Comparison of ENCODE assay signal across 2 cellular contexts in the genomic region with DNA sequence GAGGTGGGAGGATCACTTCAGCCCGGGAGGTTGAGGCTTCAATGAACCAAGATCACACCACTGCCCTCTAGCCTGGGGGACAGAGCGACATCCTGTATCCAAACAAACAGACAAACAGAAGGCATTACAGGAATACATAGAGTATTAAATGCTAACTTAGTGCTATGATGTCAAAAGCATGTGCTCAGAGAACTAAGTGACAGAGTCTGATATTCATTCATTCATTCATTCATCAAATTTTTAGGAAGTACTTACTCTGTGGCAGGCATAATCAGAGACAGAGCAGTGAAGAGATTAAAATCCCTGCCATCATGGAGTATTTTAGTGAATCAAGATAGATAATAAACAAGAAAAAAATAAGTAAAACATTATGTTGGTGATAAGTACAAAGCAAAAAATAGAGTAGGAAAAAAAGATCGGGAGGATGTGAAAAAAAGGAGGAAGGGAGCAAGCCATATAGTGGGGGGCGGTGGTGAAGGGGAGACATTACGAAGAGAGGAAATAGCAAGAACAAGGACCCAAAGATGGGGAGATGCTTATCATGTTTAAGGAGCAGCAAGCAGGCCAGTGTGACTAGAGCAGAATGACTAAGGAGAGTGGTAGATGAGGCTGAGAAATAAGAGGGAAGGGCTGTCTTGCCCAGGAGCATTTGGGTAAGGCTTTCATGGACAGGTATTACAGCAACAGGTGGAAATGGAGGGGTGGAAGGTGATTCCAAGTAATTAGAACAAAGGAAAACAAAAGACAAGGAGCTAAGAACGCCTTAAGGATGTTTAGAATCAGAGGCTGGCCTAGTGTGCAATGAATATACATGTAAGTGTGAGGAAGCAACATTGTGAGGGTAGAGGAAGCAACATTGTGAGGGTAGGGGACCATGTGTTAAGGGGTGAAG.
A peak's percentile ranks its signal among the peaks of the same experiment; 100 is the strongest.
TF ChIP-seq lines count a peak whose summit lies in the region.

No MANE protein-coding gene starts in this region.

TF ChIP-seq in A549, 52 proteins besides CTCF, POLR2A, EP300 and RAD21:
- TF ChIP-seq, protein P1, sequence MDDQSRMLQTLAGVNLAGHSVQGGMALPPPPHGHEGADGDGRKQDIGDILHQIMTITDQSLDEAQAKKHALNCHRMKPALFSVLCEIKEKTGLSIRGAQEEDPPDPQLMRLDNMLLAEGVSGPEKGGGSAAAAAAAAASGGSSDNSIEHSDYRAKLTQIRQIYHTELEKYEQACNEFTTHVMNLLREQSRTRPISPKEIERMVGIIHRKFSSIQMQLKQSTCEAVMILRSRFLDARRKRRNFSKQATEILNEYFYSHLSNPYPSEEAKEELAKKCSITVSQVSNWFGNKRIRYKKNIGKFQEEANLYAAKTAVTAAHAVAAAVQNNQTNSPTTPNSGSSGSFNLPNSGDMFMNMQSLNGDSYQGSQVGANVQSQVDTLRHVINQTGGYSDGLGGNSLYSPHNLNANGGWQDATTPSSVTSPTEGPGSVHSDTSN (IDR thresholded peaks at IDR 0.05): no peak
- TF ChIP-seq TFCP2L1 (CRISPR knock-in tag; IDR thresholded peaks at IDR 0.05) (no peak), HDAC2 (IDR thresholded peaks at IDR 0.05) (no peak), NPAS2 (CRISPR knock-in tag; IDR thresholded peaks at IDR 0.05; ENCODE audit: borderline replicate concordance) (no peak), POLR2AphosphoS2 (conservative IDR thresholded peaks at IDR 0.05; ENCODE audit: low read length) (no peak), CHD2 (IDR thresholded peaks at IDR 0.05; ENCODE audit: low read length, partially characterized antibody) (no peak), ESRRA (IDR thresholded peaks at IDR 0.05; ENCODE audit: borderline replicate concordance, low read length) (no peak), ZC3H11A (IDR thresholded peaks at IDR 0.05) (no peak), JUNB (IDR thresholded peaks at IDR 0.05) (no peak), EHF (CRISPR knock-in tag; IDR thresholded peaks at IDR 0.05) (no peak), KDM5A (IDR thresholded peaks at IDR 0.05) (no peak), MAZ (IDR thresholded peaks at IDR 0.05; ENCODE audit: borderline replicate concordance, low read depth, low read length) (no peak), HOXB13 (CRISPR knock-in tag; IDR thresholded peaks at IDR 0.05; ENCODE audit: low read depth) (no peak), RARB (CRISPR knock-in tag; IDR thresholded peaks at IDR 0.05) (no peak), ATOH8 (CRISPR knock-in tag; IDR thresholded peaks at IDR 0.05; ENCODE audit: low read depth) (no peak), MAX (IDR thresholded peaks at IDR 0.05) (no peak), HOXA7 (CRISPR knock-in tag; IDR thresholded peaks at IDR 0.05) (no peak), JUN (IDR thresholded peaks at IDR 0.05) (no peak)
- TF ChIP-seq, protein P2, sequence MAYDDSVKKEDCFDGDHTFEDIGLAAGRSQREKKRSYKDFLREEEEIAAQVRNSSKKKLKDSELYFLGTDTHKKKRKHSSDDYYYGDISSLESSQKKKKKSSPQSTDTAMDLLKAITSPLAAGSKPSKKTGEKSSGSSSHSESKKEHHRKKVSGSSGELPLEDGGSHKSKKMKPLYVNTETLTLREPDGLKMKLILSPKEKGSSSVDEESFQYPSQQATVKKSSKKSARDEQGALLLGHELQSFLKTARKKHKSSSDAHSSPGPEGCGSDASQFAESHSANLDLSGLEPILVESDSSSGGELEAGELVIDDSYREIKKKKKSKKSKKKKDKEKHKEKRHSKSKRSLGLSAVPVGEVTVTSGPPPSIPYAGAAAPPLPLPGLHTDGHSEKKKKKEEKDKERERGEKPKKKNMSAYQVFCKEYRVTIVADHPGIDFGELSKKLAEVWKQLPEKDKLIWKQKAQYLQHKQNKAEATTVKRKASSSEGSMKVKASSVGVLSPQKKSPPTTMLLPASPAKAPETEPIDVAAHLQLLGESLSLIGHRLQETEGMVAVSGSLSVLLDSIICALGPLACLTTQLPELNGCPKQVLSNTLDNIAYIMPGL (CRISPR knock-in tag; IDR thresholded peaks at IDR 0.05; ENCODE audit: borderline replicate concordance): no peak

TF ChIP-seq in GM12878, 131 proteins besides CTCF, POLR2A, EP300 and RAD21:
- TF ChIP-seq ZBTB33 (IDR thresholded peaks at IDR 0.05): no peak
- no peak for TF ChIP-seq ATF7 (IDR thresholded peaks at IDR 0.05; ENCODE audit: low read depth)
- TF ChIP-seq, protein P3, sequence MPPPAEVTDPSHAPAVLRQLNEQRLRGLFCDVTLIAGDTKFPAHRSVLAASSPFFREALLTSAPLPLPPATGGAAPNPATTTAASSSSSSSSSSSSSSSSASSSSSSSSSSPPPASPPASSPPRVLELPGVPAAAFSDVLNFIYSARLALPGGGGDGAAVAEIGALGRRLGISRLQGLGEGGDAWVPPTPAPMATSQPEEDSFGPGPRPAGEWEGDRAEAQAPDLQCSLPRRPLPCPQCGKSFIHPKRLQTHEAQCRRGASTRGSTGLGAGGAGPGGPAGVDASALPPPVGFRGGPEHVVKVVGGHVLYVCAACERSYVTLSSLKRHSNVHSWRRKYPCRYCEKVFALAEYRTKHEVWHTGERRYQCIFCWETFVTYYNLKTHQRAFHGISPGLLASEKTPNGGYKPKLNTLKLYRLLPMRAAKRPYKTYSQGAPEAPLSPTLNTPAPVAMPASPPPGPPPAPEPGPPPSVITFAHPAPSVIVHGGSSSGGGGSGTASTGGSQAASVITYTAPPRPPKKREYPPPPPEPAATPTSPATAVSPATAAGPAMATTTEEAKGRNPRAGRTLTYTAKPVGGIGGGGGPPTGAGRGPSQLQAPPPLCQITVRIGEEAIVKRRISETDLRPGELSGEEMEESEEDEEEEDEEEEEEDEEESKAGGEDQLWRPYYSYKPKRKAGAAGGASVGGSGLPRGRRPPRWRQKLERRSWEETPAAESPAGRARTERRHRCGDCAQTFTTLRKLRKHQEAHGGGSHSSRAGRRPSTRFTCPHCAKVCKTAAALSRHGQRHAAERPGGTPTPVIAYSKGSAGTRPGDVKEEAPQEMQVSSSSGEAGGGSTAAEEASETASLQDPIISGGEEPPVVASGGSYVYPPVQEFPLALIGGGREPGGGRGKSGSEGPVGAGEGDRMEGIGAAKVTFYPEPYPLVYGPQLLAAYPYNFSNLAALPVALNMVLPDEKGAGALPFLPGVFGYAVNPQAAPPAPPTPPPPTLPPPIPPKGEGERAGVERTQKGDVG (CRISPR knock-in tag; IDR thresholded peaks at IDR 0.05): no peak
- TF ChIP-seq, protein P4, sequence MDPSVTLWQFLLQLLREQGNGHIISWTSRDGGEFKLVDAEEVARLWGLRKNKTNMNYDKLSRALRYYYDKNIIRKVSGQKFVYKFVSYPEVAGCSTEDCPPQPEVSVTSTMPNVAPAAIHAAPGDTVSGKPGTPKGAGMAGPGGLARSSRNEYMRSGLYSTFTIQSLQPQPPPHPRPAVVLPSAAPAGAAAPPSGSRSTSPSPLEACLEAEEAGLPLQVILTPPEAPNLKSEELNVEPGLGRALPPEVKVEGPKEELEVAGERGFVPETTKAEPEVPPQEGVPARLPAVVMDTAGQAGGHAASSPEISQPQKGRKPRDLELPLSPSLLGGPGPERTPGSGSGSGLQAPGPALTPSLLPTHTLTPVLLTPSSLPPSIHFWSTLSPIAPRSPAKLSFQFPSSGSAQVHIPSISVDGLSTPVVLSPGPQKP (IDR thresholded peaks at IDR 0.05; ENCODE audit: low read depth, low read length): no peak
- TF ChIP-seq ZNF24 (IDR thresholded peaks at IDR 0.05): peak; percentile 91
- TF ChIP-seq MLLT1 (IDR thresholded peaks at IDR 0.05): no peak
- no peak for TF ChIP-seq STAT3 (IDR thresholded peaks at IDR 0.05; ENCODE audit: low read depth, low read length)
- 0 out of 2 replicates have a peak, but pooled peaks have one; percentile 52 for TF ChIP-seq HDGF (IDR thresholded peaks at IDR 0.05)
